ENCODE assay signal across 9 cellular contexts in genomic region chr4:40924793-40925117, GRCh38.
"Had no signal": no experiment of that assay in that cellular context is flagged by ENCODE, and none has a peak within 500 bp of the region (broad histone marks: within the 10 kb centered on the region; RNA-seq: fewer than 3 reads in every experiment).

No MANE protein-coding gene starts in this region.

- ATAC-seq: sciatic nerve had no signal

- H3K27ac Mint-ChIP-seq: activated CD4-positive, alpha-beta memory T cell treated with anti-CD3 and anti-CD28 coated beads, Interleukin-2, amount 10 ng/mL, durations not matched to agents 7 days and 5 days had no signal

- H3K27ac ChIP-seq: WERI-Rb-1 had no signal

- H3K4me3 Mint-ChIP-seq: activated CD4-positive, alpha-beta memory T cell treated with anti-CD3 and anti-CD28 coated beads, Interleukin-2, amount 10 ng/mL, durations not matched to agents 7 days and 5 days; activated T-cell treated with anti-CD3 and anti-CD28 coated beads, Interleukin-2, amount 50 U/mL, for 24 hours; neural crest cell had no signal

- H3K36me3 ChIP-seq: thyroid gland, WERI-Rb-1 had no signal

- FAIRE-seq: urothelium cell line had no signal

- H3K9me3 Mint-ChIP-seq: activated CD4-positive, alpha-beta memory T cell treated with anti-CD3 and anti-CD28 coated beads, Interleukin-2, amount 10 ng/mL, durations not matched to agents 7 days and 5 days; activated T-cell treated with anti-CD3 and anti-CD28 coated beads, Interleukin-2, amount 50 U/mL, for 24 hours; neural crest cell had no signal

- H3K27me3 ChIP-seq: body of pancreas, thyroid gland had no signal

- H3K9me3 ChIP-seq: body of pancreas, thyroid gland had no signal

- H3K4me3 ChIP-seq: body of pancreas, coronary artery, thyroid gland had no signal
